Comparison of ENCODE assay signal across 10 cellular contexts in the genomic region with DNA sequence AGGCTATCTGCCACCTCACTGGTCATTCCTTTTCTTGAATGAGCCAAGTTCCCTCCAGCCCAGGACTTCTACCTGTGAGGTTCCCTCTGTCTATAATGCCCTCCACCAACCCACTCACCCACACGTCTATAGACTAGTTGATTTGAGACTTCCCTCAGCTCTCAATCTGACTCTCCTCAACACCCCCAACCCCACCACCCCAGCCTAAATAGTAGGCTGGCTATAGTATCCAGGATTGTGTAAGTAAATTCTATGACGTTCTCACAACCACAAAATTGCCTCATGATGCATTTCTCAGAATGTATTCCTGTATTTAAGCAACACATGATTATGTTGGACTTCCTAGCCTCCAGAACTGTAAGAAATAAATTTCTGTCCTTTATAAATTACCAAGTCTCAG. TPM values are rescaled to one million over a fixed set of nuclear protein-coding genes. Genes with fewer than 3 reads are reported as not detected.
DNase-seq lines count a peak whose midpoint lies in the region; ATAC-seq, FAIRE-seq and TF ChIP-seq lines count a peak whose summit lies in the region.
"Had no signal": no experiment of that assay in that cellular context is flagged by ENCODE, and none has a peak within 500 bp of the region (broad histone marks: within the 10 kb centered on the region; RNA-seq: fewer than 3 reads in every experiment).

No MANE protein-coding gene starts in this region.

- H3K4me1 ChIP-seq in heart left ventricle (peaks cover 0 to 65% (median 26%) of the 10 kb centered on the region in 12 donors), urinary bladder (ENCODE audit: insufficient read depth) (no peaks in the 10 kb centered on the region)

- no peak for ATAC-seq in heart left ventricle
- ATAC-seq in memory B cell (ENCODE audit: low read depth): no peak
- no peak for ATAC-seq in GM19023 (IDR thresholded peaks at IDR 0.05; ENCODE audit: unreplicated experiment)

- H3K36me3 ChIP-seq in heart left ventricle: peaks cover 0 to 27% (median 0%) of the 10 kb centered on the region in 9 donors
- no peaks in the 10 kb centered on the region for H3K36me3 ChIP-seq in urinary bladder (ENCODE audit: insufficient read depth)

- no peak overlapping the region for H3K27ac Mint-ChIP-seq in memory B cell

- H3K27me3 ChIP-seq in heart left ventricle: peaks cover 0 to 3% (median 0%) of the 10 kb centered on the region in 9 donors
- H3K27me3 ChIP-seq: SJCRH30 had no signal

- intact Hi-C loops in heart left ventricle (cut with DNase I): loop anchor here in 4 of 10 donors (5.0 kb wide), 1 partner anchor 35 kb away; no protein-coding TSS in a partner anchor
- intact Hi-C loops in cardiac septum (cut with DNase I): loop anchor here (10.0 kb wide), 1 partner anchor 207 kb away; no protein-coding TSS in a partner anchor

- TF ChIP-seq POLR2A in heart left ventricle (IDR thresholded peaks at IDR 0.05): no peak
- no peak for TF ChIP-seq POLR2A in H54 (IDR thresholded peaks at IDR 0.05; ENCODE audit: low read depth, low read length)

- peak overlapping the region; percentile 46 for H3K4me3 Mint-ChIP-seq in memory B cell

- no peaks in the 10 kb centered on the region for H3K9me3 Mint-ChIP-seq in memory B cell

- no peaks in the 10 kb centered on the region for H3K9me3 ChIP-seq in heart left ventricle
- H3K9me3 ChIP-seq: SJCRH30 had no signal

- WGBS in heart left ventricle, 4 donors: 32 to 72% (median 59%) methylated on average over 2 of the region's 2 CpGs
- 72% methylated on average over 2 of the region's 2 CpGs for WGBS in urinary bladder

- H3K27ac ChIP-seq in heart left ventricle: peak overlapping the region in 9 of 12 donors; percentile 91 to 99 (median 98)
- H3K27ac ChIP-seq in urinary bladder (ENCODE audit: low read depth): no peak overlapping the region
- H3K27ac ChIP-seq: SJCRH30 had no signal

- no peaks in the 10 kb centered on the region for H3K27me3 Mint-ChIP-seq in memory B cell

- H3K36me3 Mint-ChIP-seq in memory B cell: peaks cover 5% of the 10 kb centered on the region

- TF ChIP-seq CTCF in heart left ventricle (IDR thresholded peaks at IDR 0.05): no peak

- peaks cover 39% of the 10 kb centered on the region for H3K4me1 Mint-ChIP-seq in memory B cell

- peak overlapping the region in 10 of 12 donors; percentile 56 to 92 (median 78) for H3K4me3 ChIP-seq in heart left ventricle
- peak overlapping the region; percentile 10 for H3K4me3 ChIP-seq in urinary bladder (ENCODE audit: low read depth, low read length)
- H3K4me3 ChIP-seq: SJCRH30 had no signal

- FAIRE-seq in H54 (lab: Jason Lieb, UNC): no peak
- FAIRE-seq: endometrium had no signal

- DNase-seq in heart left ventricle (no peak), cardiac septum (ENCODE audit: low spot score) (no peak), amniotic epithelial cell (ENCODE audit: low read depth) (peak; percentile 85), memory B cell (ENCODE audit: low spot score in 2 of 2) (no peak), H54 (ENCODE audit: insufficient read length, low spot score) (no peak), NCI-H1436 (lab: John Stamatoyannopoulos, UW) (no peak)
- DNase-seq: SJCRH30 had no signal

RNA-seq across cellular contexts. Expression of a gene that starts 2.2 kb away (rescaled TPM):
- total RNA-seq in heart left ventricle: 100 to 1,000 TPM in 1 of 9 donors, 10 to 100 TPM in 8; 17.4 to 113 (median 35.7) TPM
- 10 to 100 TPM in 1 of 2 donors, 1 to 10 TPM in 1; 6.9 to 23.0 TPM for polyA plus RNA-seq in heart left ventricle
- 43.5 TPM for total RNA-seq in cardiac septum
- 97.8 TPM for total RNA-seq in urinary bladder
- 51.3 TPM for polyA plus RNA-seq in urinary bladder
